ENCODE assay signal across 1 cellular context in genomic region chr17:77391668-77392375, GRCh38.
A peak's percentile ranks its signal among the peaks of the same experiment; 100 is the strongest.
TF ChIP-seq lines count a peak whose summit lies in the region.

No MANE protein-coding gene starts in this region.

TF ChIP-seq in HepG2, 621 proteins besides CTCF, POLR2A, EP300 and RAD21 (continued from another document and continues in another):
- TF ChIP-seq NFAT5 (CRISPR knock-in tag; IDR thresholded peaks at IDR 0.05) (no peak), NFYC (CRISPR knock-in tag; IDR thresholded peaks at IDR 0.05) (no peak), GABPA (IDR thresholded peaks at IDR 0.05; ENCODE audit: low read depth, low read length) (no peak), GABPA (CRISPR knock-in tag; IDR thresholded peaks at IDR 0.05; ENCODE audit: low read depth) (no peak), SP1 (IDR thresholded peaks at IDR 0.05) (no peak), SP1 (CRISPR knock-in tag; IDR thresholded peaks at IDR 0.05) (no peak), SMAD3 (CRISPR knock-in tag; IDR thresholded peaks at IDR 0.05) (no peak), ZBTB20 (CRISPR knock-in tag; IDR thresholded peaks at IDR 0.05; ENCODE audit: borderline replicate concordance, low read depth) (no peak), ELF1 (CRISPR knock-in tag; IDR thresholded peaks at IDR 0.05) (no peak), RXRA (CRISPR knock-in tag; IDR thresholded peaks at IDR 0.05) (no peak), ZMAT3 (CRISPR knock-in tag; conservative IDR thresholded peaks at IDR 0.05) (no peak), ZNF589 (CRISPR knock-in tag; conservative IDR thresholded peaks at IDR 0.05) (no peak), ZNF766 (CRISPR knock-in tag; IDR thresholded peaks at IDR 0.05; ENCODE audit: borderline replicate concordance) (no peak), TEAD2 (CRISPR knock-in tag; IDR thresholded peaks at IDR 0.05) (no peak), ZNF597 (CRISPR knock-in tag; IDR thresholded peaks at IDR 0.05) (no peak), TBL1XR1 (IDR thresholded peaks at IDR 0.05; ENCODE audit: borderline replicate concordance, low read length, partially characterized antibody) (no peak), ZNF772 (CRISPR knock-in tag; IDR thresholded peaks at IDR 0.05) (no peak), PRDM10 (CRISPR knock-in tag; IDR thresholded peaks at IDR 0.05; ENCODE audit: low read depth) (no peak), ZNF780A (CRISPR knock-in tag; IDR thresholded peaks at IDR 0.05) (no peak), ZNF367 (CRISPR knock-in tag; IDR thresholded peaks at IDR 0.05; ENCODE audit: borderline replicate concordance) (no peak), TAF1 (CRISPR knock-in tag; IDR thresholded peaks at IDR 0.05) (no peak), KDM3A (CRISPR knock-in tag; IDR thresholded peaks at IDR 0.05; ENCODE audit: low read depth) (no peak), PATZ1 (CRISPR knock-in tag; IDR thresholded peaks at IDR 0.05) (no peak), ZNF33B (CRISPR knock-in tag; IDR thresholded peaks at IDR 0.05) (no peak), FOXK2 (IDR thresholded peaks at IDR 0.05) (no peak), SP4 (CRISPR knock-in tag; IDR thresholded peaks at IDR 0.05) (no peak), SNRNP70 (IDR thresholded peaks at IDR 0.05; ENCODE audit: low read depth, low read length) (no peak), SRF (IDR thresholded peaks at IDR 0.05; ENCODE audit: low read depth, low read length) (no peak), ZNF546 (CRISPR knock-in tag; conservative IDR thresholded peaks at IDR 0.05) (no peak), CBX5 (CRISPR knock-in tag; IDR thresholded peaks at IDR 0.05; ENCODE audit: borderline replicate concordance) (no peak), ZNF468 (CRISPR knock-in tag; IDR thresholded peaks at IDR 0.05) (no peak), SNAPC4 (CRISPR knock-in tag; IDR thresholded peaks at IDR 0.05) (peak; percentile 36; the same call in 1 of the 2 replicates), SRY (CRISPR knock-in tag; IDR thresholded peaks at IDR 0.05) (no peak), ZSCAN30 (CRISPR knock-in tag; IDR thresholded peaks at IDR 0.05) (0 out of 2 replicates have a peak, but pooled peaks have one; percentile 65), PREB (CRISPR knock-in tag; IDR thresholded peaks at IDR 0.05) (no peak), ZNF703 (CRISPR knock-in tag; IDR thresholded peaks at IDR 0.05; ENCODE audit: borderline replicate concordance) (no peak), SAFB2 (CRISPR knock-in tag; IDR thresholded peaks at IDR 0.05; ENCODE audit: borderline replicate concordance, low read depth) (no peak), ZNF839 (CRISPR knock-in tag; IDR thresholded peaks at IDR 0.05; ENCODE audit: borderline replicate concordance) (no peak), KMT2B (CRISPR knock-in tag; IDR thresholded peaks at IDR 0.05) (no peak), ZSCAN20 (CRISPR knock-in tag; IDR thresholded peaks at IDR 0.05; ENCODE audit: borderline replicate concordance) (no peak), FOXA3 (CRISPR knock-in tag; IDR thresholded peaks at IDR 0.05) (no peak), FOXJ3 (CRISPR knock-in tag; IDR thresholded peaks at IDR 0.05; ENCODE audit: borderline replicate concordance) (no peak), GLMP (CRISPR knock-in tag; IDR thresholded peaks at IDR 0.05; ENCODE audit: borderline replicate concordance) (no peak), BCL3 (CRISPR knock-in tag; IDR thresholded peaks at IDR 0.05) (0 out of 2 replicates have a peak, but pooled peaks have one; percentile 11), TSC22D2 (CRISPR knock-in tag; IDR thresholded peaks at IDR 0.05; ENCODE audit: borderline replicate concordance) (no peak)
